8 cellular contexts compared by ENCODE assay signal in genomic region chr1:44672254-44672955, GRCh38. TPM values are rescaled to one million over a fixed set of nuclear protein-coding genes. Genes with fewer than 3 reads are reported as not detected.
DNase-seq lines count a peak whose midpoint lies in the region; ATAC-seq and TF ChIP-seq lines count a peak whose summit lies in the region.
"Had no signal": no experiment of that assay in that cellular context is flagged by ENCODE, and none has a peak within 500 bp of the region (broad histone marks: within the 10 kb centered on the region; RNA-seq: fewer than 3 reads in every experiment).

No MANE protein-coding gene starts in this region.

- H3K79me2 ChIP-seq in smooth muscle cell (ENCODE audit: low read depth) = no peaks in the 10 kb centered on the region

- H4K20me1 ChIP-seq in smooth muscle cell (ENCODE audit: low read depth) = no peaks in the 10 kb centered on the region

- H3F3A ChIP-seq in smooth muscle cell (ENCODE audit: low read depth) = peaks cover 9% of the 10 kb centered on the region

- H3K4me1 ChIP-seq in smooth muscle cell (ENCODE audit: low read depth) = no peaks in the 10 kb centered on the region

- ATAC-seq in HG02852 (IDR thresholded peaks at IDR 0.05; ENCODE audit: unreplicated experiment) = peak; percentile 18
- ATAC-seq in GM21717 (IDR thresholded peaks at IDR 0.05; ENCODE audit: unreplicated experiment) = no peak

- no peaks in the 10 kb centered on the region for H3K9me3 ChIP-seq in smooth muscle cell (replicated peaks; ENCODE audit: low read depth)

- H3K4me2 ChIP-seq in smooth muscle cell = peak overlapping the region; percentile 85

- TF ChIP-seq CTCF in foreskin fibroblast (IDR thresholded peaks at IDR 0.05; ENCODE audit: low read depth, low read length) = no peak
- TF ChIP-seq CTCF in smooth muscle cell (IDR thresholded peaks at IDR 0.05; ENCODE audit: borderline replicate concordance, insufficient read depth, poor library complexity, severe bottlenecking) = no peak

- peak overlapping the region; percentile 64 for H3K27ac Mint-ChIP-seq in T-helper 1 cell treated with Interleukin-12 subunit alpha and Interleukin-12 subunit beta and Interleukin-4 antibody, amounts not matched to agents 30 μg/mL and 1 μg/mL, for 36 hours

- H3K27me3 ChIP-seq in smooth muscle cell (ENCODE audit: low read depth) = no peaks in the 10 kb centered on the region

- no peak overlapping the region for H2AFZ ChIP-seq in smooth muscle cell (ENCODE audit: low read depth)

- no peaks in the 10 kb centered on the region for H3K27me3 Mint-ChIP-seq in T-helper 1 cell treated with Interleukin-12 subunit alpha and Interleukin-12 subunit beta and Interleukin-4 antibody, amounts not matched to agents 30 μg/mL and 1 μg/mL, for 36 hours (ENCODE audit: low read depth)

- no peaks in the 10 kb centered on the region for H3K9me3 Mint-ChIP-seq in T-helper 1 cell treated with Interleukin-12 subunit alpha and Interleukin-12 subunit beta and Interleukin-4 antibody, amounts not matched to agents 30 μg/mL and 1 μg/mL, for 36 hours

- no peak overlapping the region for H3K27ac ChIP-seq in smooth muscle cell (ENCODE audit: low read depth)

- H3K4me3 ChIP-seq in foreskin fibroblast (ENCODE audit: low read depth in 1 of 2, low read length in 2 of 2) = no peak overlapping the region
- H3K4me3 ChIP-seq in smooth muscle cell = no peak overlapping the region

- no peak overlapping the region for H3K9ac ChIP-seq in smooth muscle cell (ENCODE audit: low read depth)

- WGBS in smooth muscle cell (ENCODE audit: low lambda C conversion rate) = 75% methylated on average over 13 of the region's 13 CpGs

- peak overlapping the region; percentile 49 for H3K4me3 Mint-ChIP-seq in T-helper 1 cell treated with Interleukin-12 subunit alpha and Interleukin-12 subunit beta and Interleukin-4 antibody, amounts not matched to agents 30 μg/mL and 1 μg/mL, for 36 hours

- H3K4me1 Mint-ChIP-seq in T-helper 1 cell treated with Interleukin-12 subunit alpha and Interleukin-12 subunit beta and Interleukin-4 antibody, amounts not matched to agents 30 μg/mL and 1 μg/mL, for 36 hours (ENCODE audit: low read depth) = peaks cover 25% of the 10 kb centered on the region

- peak; percentile 63 to 84 for DNase-seq in foreskin fibroblast
- DNase-seq in smooth muscle cell (lab: John Stamatoyannopoulos, UW; ENCODE audit: unreplicated experiment) = no peak
- DNase-seq in DMS53 treated with DMSO at 0.1 percent for 48 hours (lab: John Stamatoyannopoulos, UW; ENCODE audit: unreplicated experiment) = no peak
- no peak for DNase-seq in activated CD8-positive, alpha-beta memory T cell treated with anti-CD3 and anti-CD28 coated beads, Interleukin-2, amount 50 U/mL, for 4 hours

- no peaks in the 10 kb centered on the region for H3K36me3 Mint-ChIP-seq in T-helper 1 cell treated with Interleukin-12 subunit alpha and Interleukin-12 subunit beta and Interleukin-4 antibody, amounts not matched to agents 30 μg/mL and 1 μg/mL, for 36 hours (ENCODE audit: low read depth)

- no peaks in the 10 kb centered on the region for H3K36me3 ChIP-seq in smooth muscle cell (ENCODE audit: low read depth)

RNA-seq across cellular contexts. Expression of gene TMEM53, which starts 1.9 kb away (rescaled TPM):
- 8.1 and 8.6 TPM in 2 replicates for total RNA-seq in smooth muscle cell
- polyA plus RNA-seq in smooth muscle cell = 13.0 and 15.5 TPM in 2 replicates

RNA-seq across cellular contexts. Expression of gene ARMH1, which starts 2.1 kb away (rescaled TPM):
- total RNA-seq in smooth muscle cell = 1.5 and 4.8 TPM in 2 replicates
- polyA plus RNA-seq in smooth muscle cell = 8.3 and 10.1 TPM in 2 replicates

RNA-seq across cellular contexts. Expression of gene RNU5D-1, which starts 58.6 kb away (rescaled TPM):
- total RNA-seq in smooth muscle cell = not detected in 2 replicates
- not detected in 2 replicates for polyA plus RNA-seq in smooth muscle cell
- total RNA-seq: mononuclear cell had no signal

Comparison
In these comparisons a context has a peak if more than half of its experiments do, and no peak if none do; other contexts are left out.
1. DNase-seq: peak in foreskin fibroblast (2 of 2); none in smooth muscle cell (single experiment), DMS53 treated with DMSO at 0.1 percent for 48 hours (single experiment) and activated CD8-positive, alpha-beta memory T cell treated with anti-CD3 and anti-CD28 coated beads, Interleukin-2, amount 50 U/mL, for 4 hours (single experiment).